ENCODE assay signal across 21 cellular contexts in genomic region chr16:1907226-1907849, GRCh38. TPM values are rescaled to one million over a fixed set of nuclear protein-coding genes. Genes with fewer than 3 reads are reported as not detected.
DNase-seq lines count a peak whose midpoint lies in the region; ATAC-seq and TF ChIP-seq lines count a peak whose summit lies in the region.
"Had no signal": no experiment of that assay in that cellular context is flagged by ENCODE, and none has a peak within 500 bp of the region (broad histone marks: within the 10 kb centered on the region; RNA-seq: fewer than 3 reads in every experiment).

No MANE protein-coding gene starts in this region.

- no peak overlapping the region for H4K91ac ChIP-seq in H9 (ENCODE audit: insufficient read length, low read depth, low read length)

- no peak overlapping the region for H2BK12ac ChIP-seq in H9 (ENCODE audit: insufficient read length, low read depth, low read length)

- intact Hi-C loops in psoas muscle (cut with DNase I) = no loop called here

- no peak overlapping the region for H2AK5ac ChIP-seq in H9 (ENCODE audit: insufficient read length, low read length)
- no peak overlapping the region for H2AK5ac ChIP-seq in mesendoderm (ENCODE audit: low read length)

- no peak overlapping the region for H2BK15ac ChIP-seq in H9 (ENCODE audit: low read depth, low read length)
- H2BK15ac ChIP-seq in mesendoderm (replicated peaks; ENCODE audit: low read depth) = no peak overlapping the region

- H2BK5ac ChIP-seq in H9 (ENCODE audit: insufficient read length, low read length) (no peak overlapping the region), mesendoderm (ENCODE audit: low read length) (no peak overlapping the region)

- H3K27me3 ChIP-seq in BE2C (no peaks in the 10 kb centered on the region), H9 (ENCODE audit: insufficient read depth, low read length) (no peaks in the 10 kb centered on the region), mesendoderm (ENCODE audit: insufficient read depth, low read length, poor library complexity) (no peaks in the 10 kb centered on the region), psoas muscle (ENCODE audit: insufficient read depth in 3 of 3, low read length in 2 of 3) (peaks cover 0 to 72% (median 22%) of the 10 kb centered on the region in 3 donors)

- no peak overlapping the region for H2BK20ac ChIP-seq in H9 (ENCODE audit: low read depth, low read length, poor library complexity, severe bottlenecking)

- DNase-seq in BE2C (peak; percentile 9), H9 (peak; percentile 27), mesendoderm (no peak), psoas muscle (no peak), activated gamma-delta T cell (lab: John Stamatoyannopoulos, UW) (no peak), amniotic stem cell (lab: John Stamatoyannopoulos, UW) (no peak)
- DNase-seq: CD4-positive, alpha-beta T cell; GOT3; Karpas-422; NCI-H1092; NCI-H1417 treated with DMSO at 0.1 percent for 48 hours; NCI-H1694 treated with DMSO at 0.1 percent for 48 hours; NCI-H2081; NCI-H2227 treated with DMSO at 0.1 percent for 48 hours; NCI-H526 treated with DMSO at 0.1 percent for 48 hours; Right ventricle myocardium superior had no signal

- H3K9me3 ChIP-seq in BE2C (no peaks in the 10 kb centered on the region), H9 (ENCODE audit: control insufficient read depth, low read depth, low read length) (no peaks in the 10 kb centered on the region), psoas muscle (no peaks in the 10 kb centered on the region)
- H3K9me3 ChIP-seq: BLaER1 treated with 17β-estradiol and CSF1 and Interleukin-3, amounts not matched to agents 10 nM and 100 nM; SJSA1 had no signal

- no peak overlapping the region for H4K5ac ChIP-seq in H9 (ENCODE audit: insufficient read length, low read depth, low read length)
- H4K5ac ChIP-seq in mesendoderm (ENCODE audit: low read length) = no peak overlapping the region

- H3K9ac ChIP-seq in H9 (ENCODE audit: extremely low read depth, insufficient read length, low read length) (no peak overlapping the region), mesendoderm (ENCODE audit: low read length) (no peak overlapping the region)
- H3K9ac ChIP-seq: BLaER1 treated with 17β-estradiol and CSF1 and Interleukin-3, amounts not matched to agents 10 nM and 100 nM had no signal

- H3K36me3 ChIP-seq in BE2C (no peaks in the 10 kb centered on the region), mesendoderm (ENCODE audit: control insufficient read depth, insufficient read depth, low read length) (no peaks in the 10 kb centered on the region), psoas muscle (ENCODE audit: insufficient read depth in 1 of 2, low read depth in 1 of 2) (no peaks in the 10 kb centered on the region)
- H3K36me3 ChIP-seq: BLaER1 treated with 17β-estradiol and CSF1 and Interleukin-3, amounts not matched to agents 10 nM and 100 nM; SJSA1 had no signal

- H3K23ac ChIP-seq in H9 (ENCODE audit: insufficient read length, low read depth, low read length) (no peak overlapping the region), mesendoderm (ENCODE audit: low read length) (no peak overlapping the region)

- H4K8ac ChIP-seq in H9 (replicated peaks; ENCODE audit: insufficient read length, low read depth, low read length) = no peak overlapping the region
- H4K8ac ChIP-seq in mesendoderm (ENCODE audit: low read depth, low read length) = no peak overlapping the region

- H3T11ph ChIP-seq in H9 (ENCODE audit: low read length) = no peak overlapping the region

- H2AFZ ChIP-seq in H9 (ENCODE audit: low read length) = no peak overlapping the region

- no peaks in the 10 kb centered on the region for H4K20me1 ChIP-seq in H9 (ENCODE audit: control insufficient read depth, insufficient read depth, insufficient read length)

- H3K27me3 Mint-ChIP-seq in H9 (ENCODE audit: low read depth) = peaks cover 28% of the 10 kb centered on the region

- H3K4me2 ChIP-seq in H9 (ENCODE audit: insufficient read depth, insufficient read length, low read length) = no peak overlapping the region
- no peak overlapping the region for H3K4me2 ChIP-seq in mesendoderm (ENCODE audit: low read length)

- H3K4me3 ChIP-seq in BE2C (ENCODE audit: low read depth, low read length) (no peak overlapping the region), mesendoderm (ENCODE audit: low read length) (no peak overlapping the region), psoas muscle (no peak overlapping the region)
- H3K4me3 ChIP-seq: BLaER1 treated with 17β-estradiol and CSF1 and Interleukin-3, amounts not matched to agents 10 nM and 100 nM; SJSA1 had no signal

- H3K14ac ChIP-seq in H9 (ENCODE audit: insufficient read depth, low read length) = no peak overlapping the region

- H3K27ac ChIP-seq in H9 (ENCODE audit: insufficient read length, low read depth, low read length) (no peak overlapping the region), mesendoderm (ENCODE audit: low read depth, low read length) (no peak overlapping the region), psoas muscle (no peak overlapping the region)
- H3K27ac ChIP-seq: BLaER1 treated with 17β-estradiol and CSF1 and Interleukin-3, amounts not matched to agents 10 nM and 100 nM; SJSA1 had no signal

- H3K36me3 Mint-ChIP-seq in H9 (ENCODE audit: insufficient read depth in 1 of 3, low read depth in 3 of 3) = no peaks in the 10 kb centered on the region; a peak in 1 of 7 replicates
- H3K36me3 Mint-ChIP-seq: IgD-negative memory B cell had no signal

- no peak overlapping the region for H3K4me3 Mint-ChIP-seq in H9
- H3K4me3 Mint-ChIP-seq: CD4-positive, alpha-beta T cell; IgD-negative memory B cell had no signal

- TF ChIP-seq CTCF in BE2C (IDR thresholded peaks at IDR 0.05; ENCODE audit: low read depth, low read length) (no peak), H9 (conservative IDR thresholded peaks at IDR 0.05) (no peak), psoas muscle (IDR thresholded peaks at IDR 0.05) (no peak)

- H3K56ac ChIP-seq in H9 (ENCODE audit: insufficient read length, low read depth, low read length) (no peak overlapping the region), mesendoderm (ENCODE audit: low read length) (no peak overlapping the region)

- H2BK120ac ChIP-seq in H9 (ENCODE audit: low read depth, low read length, poor library complexity, severe bottlenecking) = no peak overlapping the region
- no peak overlapping the region for H2BK120ac ChIP-seq in mesendoderm (ENCODE audit: low read depth, low read length)

- no peak overlapping the region for H3K27ac Mint-ChIP-seq in H9
- H3K27ac Mint-ChIP-seq: CD4-positive, alpha-beta T cell; IgD-negative memory B cell had no signal

- WGBS in H9 (ENCODE audit: extremely low coverage, insufficient read length, low lambda C conversion rate) = no CpG with 5 or more reads among the region's 17 CpGs
- WGBS in mesendoderm (ENCODE audit: extremely low coverage, insufficient coverage, low lambda C conversion rate) = no CpG with 5 or more reads among the region's 17 CpGs
- 70 to 78% (median 72%) methylated on average over 12 to 17 of the region's 17 CpGs for WGBS in psoas muscle, 3 donors

- peaks cover 0 to 21% of the 10 kb centered on the region in 2 experiments; a peak in 2 of 4 replicates for H3K4me1 Mint-ChIP-seq in H9
- H3K4me1 Mint-ChIP-seq: IgD-negative memory B cell had no signal

- H3K4me1 ChIP-seq in BE2C = peaks cover 5% of the 10 kb centered on the region; the same call in 1 of the 2 replicates
- no peaks in the 10 kb centered on the region; the same call in 1 of the 2 replicates for H3K4me1 ChIP-seq in H9 (ENCODE audit: insufficient read depth, low read length)
- no peaks in the 10 kb centered on the region for H3K4me1 ChIP-seq in mesendoderm (ENCODE audit: control insufficient read depth, low read depth, low read length)
- no peaks in the 10 kb centered on the region for H3K4me1 ChIP-seq in psoas muscle
- H3K4me1 ChIP-seq: SJSA1 had no signal

- no peak overlapping the region for H3K4ac ChIP-seq in H9 (ENCODE audit: low read depth, low read length)
- no peak overlapping the region for H3K4ac ChIP-seq in mesendoderm (ENCODE audit: low read depth, low read length)

- H3K23me2 ChIP-seq in H9 (ENCODE audit: insufficient read length, low read depth, low read length, poor library complexity, severe bottlenecking) = no peaks in the 10 kb centered on the region

- H3K18ac ChIP-seq in H9 (ENCODE audit: insufficient read length, low read depth, low read length) = no peak overlapping the region
- H3K18ac ChIP-seq in mesendoderm (ENCODE audit: low read length) = peak overlapping the region; percentile 6

- no peaks in the 10 kb centered on the region; a peak in 1 of 5 replicates for H3K9me3 Mint-ChIP-seq in H9
- H3K9me3 Mint-ChIP-seq: CD4-positive, alpha-beta T cell; IgD-negative memory B cell had no signal

- no peaks in the 10 kb centered on the region for H3K79me2 ChIP-seq in H9 (ENCODE audit: insufficient read depth, low read length)
- H3K79me2 ChIP-seq in mesendoderm (ENCODE audit: control insufficient read depth, insufficient read depth, low read length) = no peaks in the 10 kb centered on the region

- ATAC-seq in psoas muscle = no peak

- H3K79me1 ChIP-seq in H9 (ENCODE audit: insufficient read depth, low read depth, low read length, poor library complexity, severe bottlenecking) (no peaks in the 10 kb centered on the region), mesendoderm (ENCODE audit: low read length) (no peaks in the 10 kb centered on the region)

RNA-seq across cellular contexts. Expression of gene HS3ST6, which starts 10.9 kb away (rescaled TPM):
- polyA plus RNA-seq in BE2C (2012; ENCODE audit: insufficient read depth, insufficient read length, low read depth) = not detected
- total RNA-seq in H9 (2021) (not detected in 2 replicates), psoas muscle (not detected)
- polyA plus RNA-seq in mesendoderm (2013, experiment 1 of 2) = not detected
- not detected for polyA plus RNA-seq in mesendoderm (2013, experiment 2 of 2)
- polyA plus RNA-seq in psoas muscle = not detected
- total RNA-seq: CD4-positive, alpha-beta T cell; Right ventricle myocardium superior; SJSA1 had no signal
- polyA plus RNA-seq: AG04450, IgD-negative memory B cell had no signal

RNA-seq across cellular contexts. Expression of gene MEIOB, which starts 35.4 kb away (rescaled TPM):
- polyA plus RNA-seq in BE2C (2012; ENCODE audit: insufficient read depth, insufficient read length, low read depth) = not detected
- 1.3 and 1.6 TPM in 2 replicates for total RNA-seq in H9 (2021)
- not detected for polyA plus RNA-seq in mesendoderm (2013, experiment 1 of 2)
- polyA plus RNA-seq in mesendoderm (2013, experiment 2 of 2) = 0.11 TPM
- not detected for total RNA-seq in psoas muscle
- polyA plus RNA-seq in psoas muscle = not detected
- total RNA-seq: CD4-positive, alpha-beta T cell; Right ventricle myocardium superior; SJSA1 had no signal
- polyA plus RNA-seq: IgD-negative memory B cell had no signal

RNA-seq across cellular contexts. Expression of gene MSRB1, which starts 35.7 kb away (rescaled TPM):
- 30.4 TPM for polyA plus RNA-seq in BE2C (2012; ENCODE audit: insufficient read depth, insufficient read length, low read depth)
- total RNA-seq in H9 (2021) (24.3 and 25.7 TPM in 2 replicates), psoas muscle (10 to 100 TPM; 44.2 to 65.3 (median 53.2) TPM)
- 23.6 TPM for polyA plus RNA-seq in mesendoderm (2013, experiment 1 of 2)
- 24.3 TPM for polyA plus RNA-seq in mesendoderm (2013, experiment 2 of 2)
- 10 to 100 TPM; 50.4 to 83.4 (median 76.1) TPM for polyA plus RNA-seq in psoas muscle

RNA-seq across cellular contexts. Expression of gene RPL3L, which starts 47.2 kb away (rescaled TPM):
- not detected for polyA plus RNA-seq in BE2C (2012; ENCODE audit: insufficient read depth, insufficient read length, low read depth)
- total RNA-seq in H9 (2021) (0.11 and 0.31 TPM in 2 replicates), psoas muscle (100 to 1,000 TPM; 205 to 296 (median 233) TPM)
- 0.08 TPM for polyA plus RNA-seq in mesendoderm (2013, experiment 1 of 2)
- polyA plus RNA-seq in mesendoderm (2013, experiment 2 of 2) = 0.13 TPM
- polyA plus RNA-seq in psoas muscle = 100 to 1,000 TPM; 116 to 315 (median 188) TPM
- total RNA-seq: CD4-positive, alpha-beta T cell; NCI-H460; SJSA1 had no signal
- polyA plus RNA-seq: AG04450, IgD-negative memory B cell had no signal

RNA-seq across cellular contexts. Expression of gene NDUFB10, which starts 52.0 kb away (rescaled TPM):
- 781 TPM for polyA plus RNA-seq in BE2C (2012; ENCODE audit: insufficient read depth, insufficient read length, low read depth)
- 191 and 192 TPM in 2 replicates for total RNA-seq in H9 (2021)
- 149 TPM for polyA plus RNA-seq in mesendoderm (2013, experiment 1 of 2)
- polyA plus RNA-seq in mesendoderm (2013, experiment 2 of 2) = 156 TPM
- 100 to 1,000 TPM; 350 to 465 (median 373) TPM for total RNA-seq in psoas muscle
- polyA plus RNA-seq in psoas muscle = 100 to 1,000 TPM; 753 to 870 (median 797) TPM

Comparison
In these comparisons a context has a peak if more than half of its experiments do, and no peak if none do; other contexts are left out.
1. DNase-seq: peak in BE2C (single experiment) and H9 (single experiment); none in mesendoderm (single experiment), psoas muscle (0 of 2), activated gamma-delta T cell (single experiment) and amniotic stem cell (single experiment).